In genomic region chr10:117804470-117805011, GRCh38 we compare ENCODE assay signal across 1 cellular context.
TF ChIP-seq lines count a peak whose summit lies in the region.

No MANE protein-coding gene starts in this region.

TF ChIP-seq in GM23338, 12 proteins besides CTCF, POLR2A, EP300 and RAD21 (continued from another document):
- TF ChIP-seq EZH2phosphoT487 (IDR thresholded peaks at IDR 0.05; ENCODE audit: unreplicated experiment) (no peak), POLR2AphosphoS5 (IDR thresholded peaks at IDR 0.05; ENCODE audit: low read depth) (no peak), STAT1 (IDR thresholded peaks at IDR 0.05; ENCODE audit: unreplicated experiment) (no peak), REST (IDR thresholded peaks at IDR 0.05; ENCODE audit: unreplicated experiment) (no peak)
